Comparison of ENCODE assay signal across 8 cellular contexts in the genomic region with DNA sequence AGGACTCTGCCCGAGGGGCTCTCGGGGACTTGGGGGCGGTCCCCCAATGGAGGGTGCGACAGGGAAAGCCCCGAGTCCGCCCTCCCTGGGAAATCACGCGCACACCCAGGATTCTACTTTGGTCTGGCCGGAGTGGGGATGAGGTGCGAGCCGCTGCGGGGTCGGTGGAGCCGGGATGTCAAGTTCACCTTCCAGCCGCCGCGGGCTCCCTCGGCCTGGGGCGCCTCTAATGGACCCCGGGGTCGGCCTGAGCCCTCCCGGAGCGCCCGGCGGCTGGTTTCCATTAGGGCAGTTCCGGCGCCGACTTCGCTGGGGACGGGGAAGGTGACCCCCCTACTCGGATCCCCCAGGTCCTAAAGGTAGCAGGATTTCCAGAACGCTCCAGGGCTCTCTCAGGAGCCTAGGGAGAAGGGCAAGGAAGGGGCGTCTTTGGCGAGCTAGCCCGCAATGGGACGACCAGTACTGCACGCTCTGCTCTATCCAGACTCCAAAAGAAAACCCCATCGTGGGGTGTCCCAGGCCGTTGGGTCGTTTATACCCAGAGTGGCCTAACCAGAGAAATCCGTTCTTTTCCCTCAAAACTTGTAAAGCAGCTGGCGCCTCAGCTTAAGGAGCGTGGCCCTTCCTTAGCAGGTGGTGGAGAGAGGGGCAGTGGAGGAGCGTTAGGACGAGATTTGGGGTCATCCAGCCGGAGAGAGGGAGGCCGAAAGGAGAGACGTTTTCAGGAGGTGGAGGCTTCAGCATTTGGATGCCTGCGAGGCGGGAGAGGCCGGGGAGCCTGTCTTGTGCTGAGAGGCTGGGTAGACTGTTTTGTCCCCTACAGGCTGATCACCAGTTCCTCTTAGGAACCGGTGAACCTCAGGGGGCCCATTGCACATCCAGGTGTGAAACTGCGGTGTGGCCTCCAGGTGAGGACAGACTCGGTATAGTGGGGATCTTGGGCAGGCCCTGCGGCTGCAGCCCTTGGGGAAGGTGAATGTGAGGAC. TPM values are rescaled to one million over a fixed set of nuclear protein-coding genes. Genes with fewer than 3 reads are reported as not detected.
DNase-seq lines count a peak whose midpoint lies in the region; ATAC-seq and TF ChIP-seq lines count a peak whose summit lies in the region.

No MANE protein-coding gene starts in this region.

- H3K9me3 Mint-ChIP-seq in mesothelial cell of epicardium = peaks cover 9% of the 10 kb centered on the region

- DNase-seq in activated T-cell treated with anti-CD3 and anti-CD28 coated beads, Interleukin-2, amount 50 U/mL, for 1 hour = peak; percentile 46
- DNase-seq in activated T-cell treated with anti-CD3 and anti-CD28 coated beads for 4 hours (no peak), coronary artery (ENCODE audit: low spot score) (no peak), mesothelial cell of epicardium (ENCODE audit: low spot score in 2 of 2, unreplicated experiment in 2 of 2) (peak in 1 of 2 experiments; percentile 61), upper lobe of left lung (peak in 1 of 2 donors; percentile 83), anterior cingulate cortex (lab: John Stamatoyannopoulos, UW) (no peak)

- peak in 1 of 4 donors; percentile 8 for TF ChIP-seq POLR2A in upper lobe of left lung (IDR thresholded peaks at IDR 0.05)

- H3K27me3 Mint-ChIP-seq in mesothelial cell of epicardium (ENCODE audit: low read depth) = no peaks in the 10 kb centered on the region

- peaks cover 0 to 30% (median 18%) of the 10 kb centered on the region in 4 donors for H3K27me3 ChIP-seq in upper lobe of left lung

- peaks cover 21 to 27% (median 25%) of the 10 kb centered on the region in 4 donors for H3K4me1 ChIP-seq in upper lobe of left lung

- peaks cover 43% of the 10 kb centered on the region for H3K4me1 Mint-ChIP-seq in mesothelial cell of epicardium

- H3K36me3 ChIP-seq in upper lobe of left lung = no peaks in the 10 kb centered on the region

- no peak for TF ChIP-seq EP300 in upper lobe of left lung (IDR thresholded peaks at IDR 0.05)

- ATAC-seq in upper lobe of left lung (ENCODE audit: low FRiP score in 2 of 2) (peak in 1 of 2 donors; percentile 49), HG02970 (IDR thresholded peaks at IDR 0.05; ENCODE audit: low FRiP score, unreplicated experiment) (no peak), HG03280 (IDR thresholded peaks at IDR 0.05; ENCODE audit: unreplicated experiment) (no peak)

- no peaks in the 10 kb centered on the region for H3K9me3 ChIP-seq in upper lobe of left lung

- WGBS in upper lobe of left lung, 2 donors = 51 to 64% methylated on average over 19 to 25 of the region's 55 CpGs

- H3K27ac Mint-ChIP-seq in mesothelial cell of epicardium = peak overlapping the region; percentile 92

- H3K27ac ChIP-seq in coronary artery = peak overlapping the region in 1 of 2 donors; percentile 58
- peak overlapping the region in 2 of 4 donors; percentile 71 for H3K27ac ChIP-seq in upper lobe of left lung

- peak overlapping the region; percentile 81 for H3K4me3 Mint-ChIP-seq in mesothelial cell of epicardium

- TF ChIP-seq CTCF in coronary artery (IDR thresholded peaks at IDR 0.05) (no peak), mesothelial cell of epicardium (IDR thresholded peaks at IDR 0.05; ENCODE audit: unreplicated experiment) (no peak), upper lobe of left lung (IDR thresholded peaks at IDR 0.05) (no peak)

- H3K36me3 Mint-ChIP-seq in mesothelial cell of epicardium = peaks cover 9% of the 10 kb centered on the region

- H3K4me3 ChIP-seq in coronary artery (peak overlapping the region; percentile 67), upper lobe of left lung (peak overlapping the region in 3 of 4 donors; percentile 34 to 49 (median 44))

RNA-seq across cellular contexts. Expression of gene WDR86, which starts 0.9 kb away (rescaled TPM):
- 259 to 274 TPM (median 266 TPM) in 3 replicates for total RNA-seq in mesothelial cell of epicardium
- 10 to 100 TPM in 1 of 6 donors, 1 to 10 TPM in 5; 1.1 to 17.4 (median 3.9) TPM for total RNA-seq in upper lobe of left lung

RNA-seq across cellular contexts. Expression of gene CRYGN, which starts 29.2 kb away (rescaled TPM):
- total RNA-seq in mesothelial cell of epicardium = 9.4 to 12.2 TPM (median 10.5 TPM) in 3 replicates
- under 1 TPM in 2 of 6 donors, not detected in 4; 0.43 to 0.61 TPM for total RNA-seq in upper lobe of left lung

Comparison
In these comparisons a context has a peak if more than half of its experiments do, and no peak if none do; other contexts are left out.
1. RNA of gene WDR86, which starts 0.9 kb away (total RNA-seq): 259 to 274 TPM in mesothelial cell of epicardium; 1.1 to 17.4 TPM in upper lobe of left lung; every median in the first group is over 10 times any median in the second.